1 cellular context compared by ENCODE assay signal in genomic region chr7:44893710-44894135, GRCh38.
TF ChIP-seq lines count a peak whose summit lies in the region.

No MANE protein-coding gene starts in this region.

TF ChIP-seq in GM23338, 12 proteins besides CTCF, POLR2A, EP300 and RAD21 (continued from another document):
- no peak for TF ChIP-seq ZNF462 (CRISPR knock-in tag; IDR thresholded peaks at IDR 0.05)
- no peak for TF ChIP-seq REST (IDR thresholded peaks at IDR 0.05; ENCODE audit: unreplicated experiment)
- no peak for TF ChIP-seq ETS1 (IDR thresholded peaks at IDR 0.05)
- TF ChIP-seq STAT1 (IDR thresholded peaks at IDR 0.05; ENCODE audit: unreplicated experiment): no peak
